Comparison of ENCODE assay signal across 28 cellular contexts in genomic region chr5:76723266-76723665, GRCh38.
"Had no signal": no experiment of that assay in that cellular context is flagged by ENCODE, and none has a peak within 500 bp of the region (broad histone marks: within the 10 kb centered on the region; RNA-seq: fewer than 3 reads in every experiment).

No MANE protein-coding gene starts in this region.

- FAIRE-seq: frontal cortex, pancreas, urothelium cell line had no signal

- H3K4me3 Mint-ChIP-seq: activated CD4-positive, alpha-beta memory T cell treated with anti-CD3 and anti-CD28 coated beads for 36 hours; activated naive CD8-positive, alpha-beta T cell treated with anti-CD3 and anti-CD28 coated beads, Interleukin-2, amount 10 ng/mL, durations not matched to agents 7 days and 5 days; dendritic cell treated with granulocyte-macrophage colony-stimulating factor and Interleukin-4, amounts not matched to agents 40 ng/mL and 50 ng/mL, for 4 days; mesothelial cell of epicardium; nephron; stimulated activated memory B cell treated with anti-CD40 and anti-IgM and Interleukin-4, amounts not matched to agents 10 μg/mL and 1 μg/mL and 100 μg/mL, for 72 hours; T-helper 1 cell treated with Interleukin-12 subunit alpha and Interleukin-12 subunit beta and Interleukin-4 antibody, amounts not matched to agents 30 μg/mL and 1 μg/mL, for 36 hours had no signal

- H3K27ac ChIP-seq: cardiac muscle cell, esophagus muscularis mucosa, left ventricle myocardium inferior, neutrophil, pancreas, psoas muscle, right atrium auricular region, stomach, transverse colon had no signal

- ATAC-seq: pancreas; psoas muscle; stimulated activated memory B cell treated with anti-CD40 and anti-IgM and Interleukin-4, amounts not matched to agents 10 μg/mL and 1 μg/mL and 100 μg/mL, for 72 hours had no signal

- H3K4me3 ChIP-seq: cardiac muscle cell, esophagus muscularis mucosa, left ventricle myocardium inferior, pancreas, psoas muscle, right atrium auricular region, stomach, transverse colon had no signal

- H3K36me3 Mint-ChIP-seq: stimulated activated memory B cell treated with anti-CD40 and anti-IgM and Interleukin-4, amounts not matched to agents 10 μg/mL and 1 μg/mL and 100 μg/mL, for 72 hours had no signal

- DNase-seq: activated CD4-positive, alpha-beta memory T cell treated with anti-CD3 and anti-CD28 coated beads for 36 hours; activated CD4-positive, alpha-beta T cell treated with anti-CD3 and anti-CD28 coated beads for 48 hours; activated CD4-positive, CD25-positive, alpha-beta regulatory T cell; activated naive CD4-positive, alpha-beta T cell treated with Interleukin-2 at 50 U/mL for 16 hours; activated naive CD8-positive, alpha-beta T cell treated with anti-CD3 and anti-CD28 coated beads, Interleukin-2, amount 10 ng/mL, durations not matched to agents 7 days and 5 days; activated T-cell treated with anti-CD3 and anti-CD28 coated beads, Interleukin-2, amount 50 U/mL, for 48 hours; amniotic stem cell; effector CD4-positive, alpha-beta T cell; glutamatergic neuron; hippocampal formation; left ventricle myocardium inferior; mammary epithelial cell; pancreas; psoas muscle; stimulated activated CD4-positive, alpha-beta T cell treated with anti-CD3 and anti-CD28 coated beads, Interleukin-1b, Interleukin-23, amount 100 ng/mL, for 48 hours; stomach; transverse colon had no signal

- H3K9me3 ChIP-seq: esophagus muscularis mucosa, neutrophil, pancreas, psoas muscle, stomach, transverse colon had no signal

- H3K27ac Mint-ChIP-seq: activated CD4-positive, alpha-beta memory T cell treated with anti-CD3 and anti-CD28 coated beads for 36 hours; activated naive CD8-positive, alpha-beta T cell treated with anti-CD3 and anti-CD28 coated beads, Interleukin-2, amount 10 ng/mL, durations not matched to agents 7 days and 5 days; dendritic cell treated with granulocyte-macrophage colony-stimulating factor and Interleukin-4, amounts not matched to agents 40 ng/mL and 50 ng/mL, for 4 days; mesothelial cell of epicardium; stimulated activated memory B cell treated with anti-CD40 and anti-IgM and Interleukin-4, amounts not matched to agents 10 μg/mL and 1 μg/mL and 100 μg/mL, for 72 hours; T-helper 1 cell treated with Interleukin-12 subunit alpha and Interleukin-12 subunit beta and Interleukin-4 antibody, amounts not matched to agents 30 μg/mL and 1 μg/mL, for 36 hours had no signal

- H3K9me3 Mint-ChIP-seq: dendritic cell treated with granulocyte-macrophage colony-stimulating factor and Interleukin-4, amounts not matched to agents 40 ng/mL and 50 ng/mL, for 4 days; T-helper 1 cell treated with Interleukin-12 subunit alpha and Interleukin-12 subunit beta and Interleukin-4 antibody, amounts not matched to agents 30 μg/mL and 1 μg/mL, for 36 hours had no signal

- H3K27me3 ChIP-seq: cardiac muscle cell, pancreas, right atrium auricular region, transverse colon had no signal

- H3K36me3 ChIP-seq: cardiac muscle cell, esophagus muscularis mucosa, neutrophil, pancreas, right atrium auricular region, stomach, transverse colon had no signal

- H3K4me1 ChIP-seq: pancreas, psoas muscle had no signal
